In the genomic region with DNA sequence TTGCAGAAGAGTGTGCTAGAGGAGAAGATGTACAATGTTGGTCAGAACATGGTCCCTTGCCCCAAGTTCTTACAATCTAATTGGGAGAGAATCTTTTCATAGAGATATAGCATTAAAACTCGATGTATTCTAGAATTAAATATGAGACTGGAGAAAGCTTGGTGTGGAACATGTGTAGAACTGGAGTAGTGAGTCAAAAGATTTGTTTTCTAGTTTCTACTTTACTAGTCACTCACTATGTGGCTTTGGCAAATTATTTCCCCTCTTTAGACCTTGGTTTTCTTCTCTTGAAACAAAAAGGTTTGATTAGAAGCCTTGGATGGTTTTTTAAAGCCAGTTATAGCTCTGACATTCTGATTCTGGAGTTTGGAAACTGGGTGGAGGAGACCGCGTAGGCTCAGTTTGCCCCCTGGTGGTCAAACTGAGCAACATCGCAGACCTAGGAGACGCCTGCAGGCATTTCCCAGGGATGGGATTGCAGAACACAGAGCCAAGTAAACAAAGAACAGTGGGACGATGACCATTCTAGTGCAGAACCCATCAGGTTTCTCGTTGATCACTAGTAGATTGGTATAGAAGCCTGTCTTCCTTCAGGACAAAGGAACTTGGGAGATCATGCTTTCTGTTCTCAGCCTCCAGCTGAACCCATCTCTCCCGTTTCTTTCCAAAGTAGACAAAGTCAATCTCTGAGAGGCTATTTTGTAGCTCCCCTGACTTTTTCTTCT, we compare ENCODE assay signal across 1 cellular context.
TF ChIP-seq lines count a peak whose summit lies in the region.

No MANE protein-coding gene starts in this region.

TF ChIP-seq in IMR-90, 13 proteins besides CTCF, POLR2A, EP300 and RAD21 (continued from another document):
- TF ChIP-seq, protein P1, sequence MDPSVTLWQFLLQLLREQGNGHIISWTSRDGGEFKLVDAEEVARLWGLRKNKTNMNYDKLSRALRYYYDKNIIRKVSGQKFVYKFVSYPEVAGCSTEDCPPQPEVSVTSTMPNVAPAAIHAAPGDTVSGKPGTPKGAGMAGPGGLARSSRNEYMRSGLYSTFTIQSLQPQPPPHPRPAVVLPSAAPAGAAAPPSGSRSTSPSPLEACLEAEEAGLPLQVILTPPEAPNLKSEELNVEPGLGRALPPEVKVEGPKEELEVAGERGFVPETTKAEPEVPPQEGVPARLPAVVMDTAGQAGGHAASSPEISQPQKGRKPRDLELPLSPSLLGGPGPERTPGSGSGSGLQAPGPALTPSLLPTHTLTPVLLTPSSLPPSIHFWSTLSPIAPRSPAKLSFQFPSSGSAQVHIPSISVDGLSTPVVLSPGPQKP (IDR thresholded peaks at IDR 0.05; ENCODE audit: borderline replicate concordance, low read depth, low read length): no peak
